Comparison of ENCODE assay signal across 13 cellular contexts in the genomic region with DNA sequence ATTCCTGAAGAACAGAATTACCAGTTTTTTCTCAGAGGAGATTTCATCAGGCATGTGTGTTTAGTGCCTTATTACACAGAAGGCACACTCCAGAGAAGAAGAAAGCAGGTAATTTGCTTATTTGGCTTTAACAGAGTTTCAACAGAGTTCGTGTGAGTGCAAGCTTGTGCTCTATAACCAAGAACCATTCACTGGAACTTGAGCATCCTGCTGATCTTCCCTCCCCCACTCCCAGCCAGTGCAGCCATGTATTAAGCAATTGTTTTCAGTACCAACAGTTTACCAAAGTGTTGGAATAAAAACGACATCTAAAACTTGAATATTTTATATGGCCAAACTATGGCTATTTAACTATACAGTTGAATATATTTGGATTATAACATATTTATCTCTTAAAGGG. TPM values are rescaled to one million over a fixed set of nuclear protein-coding genes. Genes with fewer than 3 reads are reported as not detected.
DNase-seq lines count a peak whose midpoint lies in the region; ATAC-seq, FAIRE-seq and TF ChIP-seq lines count a peak whose summit lies in the region.
"Had no signal": no experiment of that assay in that cellular context is flagged by ENCODE, and none has a peak within 500 bp of the region (broad histone marks: within the 10 kb centered on the region; RNA-seq: fewer than 3 reads in every experiment).

No MANE protein-coding gene starts in this region.

- intact Hi-C loops in left ventricle myocardium inferior (cut with micrococcal nuclease), result no loop called here
- intact Hi-C loops in heart right ventricle (cut with DNase I), result loop anchor here in 1 of 10 donors (10.0 kb wide), 1 partner anchor 129 kb away; a partner anchor contains a TSS
- intact Hi-C loops in thyroid gland (cut with DNase I), result no loop called here

- H3K9me3 ChIP-seq in left ventricle myocardium inferior (replicated peaks) (no peaks in the 10 kb centered on the region), heart right ventricle (no peaks in the 10 kb centered on the region), thyroid gland (no peaks in the 10 kb centered on the region), SJCRH30 (replicated peaks) (no peaks in the 10 kb centered on the region)

- TF ChIP-seq POLR2A in thyroid gland (IDR thresholded peaks at IDR 0.05), result no peak

- no peak for FAIRE-seq in RCC 7860 (lab: Jason Lieb, UNC)

- H3K4me3 ChIP-seq in left ventricle myocardium inferior (peak overlapping the region; percentile 16), heart right ventricle (no peak overlapping the region), epithelial cell of proximal tubule (ENCODE audit: low read depth, low read length) (no peak overlapping the region), thyroid gland (replicated peaks in 1 of 3) (no peak overlapping the region), SJCRH30 (no peak overlapping the region)

- H3K36me3 ChIP-seq in left ventricle myocardium inferior (peaks cover 25% of the 10 kb centered on the region), heart right ventricle (peaks cover 0 to 47% (median 0%) of the 10 kb centered on the region in 9 donors), thyroid gland (peaks cover 0 to 11% of the 10 kb centered on the region in 2 donors), SJCRH30 (no peaks in the 10 kb centered on the region)

- TF ChIP-seq CTCF in left ventricle myocardium inferior (IDR thresholded peaks at IDR 0.05; ENCODE audit: borderline replicate concordance), result no peak
- no peak for TF ChIP-seq CTCF in heart right ventricle (IDR thresholded peaks at IDR 0.05)
- no peak for TF ChIP-seq CTCF in epithelial cell of proximal tubule (conservative IDR thresholded peaks at IDR 0.05; ENCODE audit: low read depth, low read length)
- no peak for TF ChIP-seq CTCF in thyroid gland (IDR thresholded peaks at IDR 0.05)

- WGBS in heart right ventricle, 2 donors, result 43% methylated on average over 2 of the region's 2 CpGs
- WGBS in thyroid gland, 2 donors, result 21 to 22% methylated on average over 2 of the region's 2 CpGs

- H3K27ac ChIP-seq in left ventricle myocardium inferior (replicated peaks) (peak overlapping the region; percentile 43), heart right ventricle (peak overlapping the region in 2 of 10 donors; percentile 2 to 3), thyroid gland (peak overlapping the region; percentile 74 to 93 (median 78)), SJCRH30 (no peak overlapping the region)
- H3K27ac ChIP-seq: VCaP had no signal

- ATAC-seq in heart right ventricle, result no peak
- ATAC-seq in HG03354 (IDR thresholded peaks at IDR 0.05; ENCODE audit: poor library complexity, severe bottlenecking, unreplicated experiment), result peak; percentile 15
- ATAC-seq: sciatic nerve had no signal

- DNase-seq in left ventricle myocardium inferior (no peak), heart right ventricle (no peak), epithelial cell of proximal tubule (ENCODE audit: low read depth) (peak; percentile 52), thyroid gland (peak; percentile 83 to 85), SJCRH30 (no peak), RCC 7860 (ENCODE audit: low spot score) (no peak), retina (no peak)
- DNase-seq: ACHN, activated gamma-delta T cell treated with Interleukin-2 at 50 U/mL for 16 hours, NCI-H1436 treated with DMSO at 0.1 percent for 48 hours had no signal

- H3K27me3 ChIP-seq in left ventricle myocardium inferior (ENCODE audit: low read depth), result no peaks in the 10 kb centered on the region
- no peaks in the 10 kb centered on the region for H3K27me3 ChIP-seq in heart right ventricle
- H3K27me3 ChIP-seq in thyroid gland, result no peaks in the 10 kb centered on the region
- H3K27me3 ChIP-seq in SJCRH30, result no peaks in the 10 kb centered on the region

- H3K4me1 ChIP-seq in left ventricle myocardium inferior (peaks cover 94% of the 10 kb centered on the region), heart right ventricle (peaks cover 4 to 82% (median 70%) of the 10 kb centered on the region in 9 donors), thyroid gland (peaks cover 68 to 78% of the 10 kb centered on the region in 2 donors), SJCRH30 (no peaks in the 10 kb centered on the region)

RNA-seq across cellular contexts. Expression of a gene that starts 4.3 kb away (rescaled TPM):
- total RNA-seq in left ventricle myocardium inferior (718 TPM), heart right ventricle (1,000 to 10,000 TPM in 1 of 10 donors, 100 to 1,000 TPM in 9; 545 to 1,002 (median 844) TPM), epithelial cell of proximal tubule (197 and 227 TPM in 2 replicates), thyroid gland (100 to 1,000 TPM; 146 to 366 (median 307) TPM)
- 100 to 1,000 TPM; 425 to 837 TPM for polyA plus RNA-seq in heart right ventricle
- 27.8 and 33.1 TPM in 2 replicates for total RNA-seq in SJCRH30 (2014; rRNA removed; shearing (Covaris generic))

Comparison
In these comparisons a context has a peak if more than half of its experiments do, and no peak if none do; other contexts are left out.
1. DNase-seq: peak in epithelial cell of proximal tubule (single experiment) and thyroid gland (2 of 2); none in left ventricle myocardium inferior (single experiment), heart right ventricle (0 of 2), SJCRH30 (0 of 2), RCC 7860 (single experiment) and retina (single experiment).